8 cellular contexts compared by ENCODE assay signal in genomic region chr15:80173022-80173759, GRCh38. TPM values are rescaled to one million over a fixed set of nuclear protein-coding genes. Genes with fewer than 3 reads are reported as not detected.
DNase-seq lines count a peak whose midpoint lies in the region; ATAC-seq and TF ChIP-seq lines count a peak whose summit lies in the region.

No MANE protein-coding gene starts in this region.

- DNase-seq in DMS53 treated with DMSO at 0.1 percent for 48 hours (lab: John Stamatoyannopoulos, UW; ENCODE audit: unreplicated experiment): peak; percentile 19
- DNase-seq in NCI-H1930 (lab: John Stamatoyannopoulos, UW): peak; percentile 22 to 45
- DNase-seq in activated CD4-positive, alpha-beta T cell treated with anti-CD3 and anti-CD28 coated beads for 48 hours: peak; percentile 82
- no peak for DNase-seq in coronary artery (ENCODE audit: low spot score)
- DNase-seq in mesendoderm: peak; percentile 82
- DNase-seq in stimulated activated CD8-positive, alpha-beta memory T cell treated with anti-CD3 and anti-CD28 coated beads, Interleukin-4, amount 100 ng/mL, for 48 hours: peak; percentile 84

- no peaks in the 10 kb centered on the region for H3K79me2 ChIP-seq in mesendoderm (ENCODE audit: control insufficient read depth, insufficient read depth, low read length)

- no CpG with 5 or more reads among the region's 10 CpGs for WGBS in mesendoderm (ENCODE audit: extremely low coverage, insufficient coverage, low lambda C conversion rate)

- no peaks in the 10 kb centered on the region for H3K79me1 ChIP-seq in mesendoderm (ENCODE audit: low read length)

- no peak overlapping the region for H2BK120ac ChIP-seq in mesendoderm (ENCODE audit: low read depth, low read length)

- H3K23ac ChIP-seq in mesendoderm (ENCODE audit: low read length): no peak overlapping the region

- H3K27ac ChIP-seq in coronary artery: peak overlapping the region; percentile 84 to 96
- H3K27ac ChIP-seq in mesendoderm (ENCODE audit: low read depth, low read length): no peak overlapping the region

- no peak overlapping the region for H3K18ac ChIP-seq in mesendoderm (ENCODE audit: low read length)

- no peak overlapping the region for H2BK5ac ChIP-seq in mesendoderm (ENCODE audit: low read length)

- no peaks in the 10 kb centered on the region for H3K27me3 ChIP-seq in mesendoderm (ENCODE audit: insufficient read depth, low read length, poor library complexity)

- H2AK5ac ChIP-seq in mesendoderm (ENCODE audit: low read length): no peak overlapping the region

- H4K5ac ChIP-seq in mesendoderm (ENCODE audit: low read length): no peak overlapping the region

- H3K4me1 ChIP-seq in mesendoderm (ENCODE audit: control insufficient read depth, low read depth, low read length): no peaks in the 10 kb centered on the region

- peak; percentile 21 for TF ChIP-seq CTCF in coronary artery (IDR thresholded peaks at IDR 0.05)

- H3K4me3 ChIP-seq in coronary artery (no peak overlapping the region), mesendoderm (ENCODE audit: low read length) (no peak overlapping the region)

- no peak overlapping the region for H4K8ac ChIP-seq in mesendoderm (ENCODE audit: low read depth, low read length)

- H3K9ac ChIP-seq in mesendoderm (ENCODE audit: low read length): no peak overlapping the region

- H3K4ac ChIP-seq in mesendoderm (ENCODE audit: low read depth, low read length): no peak overlapping the region

- no peak overlapping the region for H3K4me2 ChIP-seq in mesendoderm (ENCODE audit: low read length)

- no peak overlapping the region for H2BK15ac ChIP-seq in mesendoderm (replicated peaks; ENCODE audit: low read depth)

- ATAC-seq in GM21737 (IDR thresholded peaks at IDR 0.05; ENCODE audit: unreplicated experiment) (peak; percentile 77), GM19324 (IDR thresholded peaks at IDR 0.05; ENCODE audit: low FRiP score, unreplicated experiment) (no peak)

- no peak overlapping the region for H3K56ac ChIP-seq in mesendoderm (ENCODE audit: low read length)

- H3K36me3 ChIP-seq in mesendoderm (ENCODE audit: control insufficient read depth, insufficient read depth, low read length): no peaks in the 10 kb centered on the region

RNA-seq across cellular contexts. Expression of gene FAH, which starts 20.4 kb away (rescaled TPM):
- 10.8 TPM for polyA plus RNA-seq in mesendoderm (2013, experiment 1 of 2)
- 10.2 TPM for polyA plus RNA-seq in mesendoderm (2013, experiment 2 of 2)
